In genomic region chr7:27581119-27581518, GRCh38 we compare ENCODE assay signal across 12 cellular contexts.
A peak's percentile ranks its signal among the peaks of the same experiment; 100 is the strongest.
DNase-seq lines count a peak whose midpoint lies in the region; ATAC-seq and TF ChIP-seq lines count a peak whose summit lies in the region.
"Had no signal": no experiment of that assay in that cellular context is flagged by ENCODE, and none has a peak within 500 bp of the region (broad histone marks: within the 10 kb centered on the region; RNA-seq: fewer than 3 reads in every experiment).

No MANE protein-coding gene starts in this region.

- H3K4me3 ChIP-seq in upper lobe of right lung (no peak overlapping the region), prostate gland (no peak overlapping the region)
- H3K4me3 ChIP-seq: GM23248 had no signal

- H3K4me1 ChIP-seq in upper lobe of right lung = no peaks in the 10 kb centered on the region
- no peaks in the 10 kb centered on the region for H3K4me1 ChIP-seq in prostate gland (replicated peaks)
- H3K4me1 ChIP-seq: Caco-2 had no signal

- no peaks in the 10 kb centered on the region for H3K36me3 Mint-ChIP-seq in endothelial cell (ENCODE audit: low read depth, unreplicated experiment)

- peak overlapping the region; percentile 7 for H3K27ac Mint-ChIP-seq in endothelial cell (ENCODE audit: unreplicated experiment)
- H3K27ac Mint-ChIP-seq: CD4-positive, alpha-beta T cell had no signal

- H3K36me3 ChIP-seq in upper lobe of right lung (no peaks in the 10 kb centered on the region), prostate gland (no peaks in the 10 kb centered on the region)

- TF ChIP-seq CTCF in endothelial cell (IDR thresholded peaks at IDR 0.05; ENCODE audit: unreplicated experiment) = no peak
- no peak for TF ChIP-seq CTCF in upper lobe of right lung (IDR thresholded peaks at IDR 0.05)
- TF ChIP-seq CTCF in prostate gland (IDR thresholded peaks at IDR 0.05) = no peak

- no peaks in the 10 kb centered on the region for H3K9me3 Mint-ChIP-seq in endothelial cell (ENCODE audit: unreplicated experiment)
- H3K9me3 Mint-ChIP-seq: CD4-positive, alpha-beta T cell had no signal

- ATAC-seq in upper lobe of right lung = peak; percentile 33

- intact Hi-C loops in upper lobe of right lung (cut with DNase I) (no loop called here), prostate gland (cut with DNase I) (loop anchor here (10.0 kb wide), 1 partner anchor 194 kb away; no protein-coding TSS in a partner anchor)

- DNase-seq in AML-193 (lab: John Stamatoyannopoulos, UW) (peak; percentile 3 to 9), GF-D8 (lab: John Stamatoyannopoulos, UW) (peak; percentile 73), endothelial cell (ENCODE audit: low spot score) (no peak), upper lobe of right lung (no peak), prostate gland (ENCODE audit: low spot score) (no peak)
- no peak for DNase-seq in activated CD4-positive, CD25-positive, alpha-beta regulatory T cell (lab: John Stamatoyannopoulos, UW)
- DNase-seq: ACHN; Caco-2; CD4-positive, alpha-beta T cell; GM23248; HCEC 1CT had no signal

- H3K27ac ChIP-seq in upper lobe of right lung = no peak overlapping the region
- no peak overlapping the region for H3K27ac ChIP-seq in prostate gland
- H3K27ac ChIP-seq: C4-2B, GM23248 had no signal

- H3K27me3 ChIP-seq in upper lobe of right lung = no peaks in the 10 kb centered on the region
- no peaks in the 10 kb centered on the region for H3K27me3 ChIP-seq in prostate gland (replicated peaks; ENCODE audit: insufficient read depth)

- peaks cover 4% of the 10 kb centered on the region for H3K27me3 Mint-ChIP-seq in endothelial cell (ENCODE audit: unreplicated experiment)
- H3K27me3 Mint-ChIP-seq: CD4-positive, alpha-beta T cell had no signal

- WGBS in prostate gland = 90% methylated on average over 2 of the region's 2 CpGs

- H3K4me3 Mint-ChIP-seq in endothelial cell (ENCODE audit: unreplicated experiment) = no peak overlapping the region
- H3K4me3 Mint-ChIP-seq: CD4-positive, alpha-beta T cell had no signal

- H3K9me3 ChIP-seq in upper lobe of right lung (no peaks in the 10 kb centered on the region), prostate gland (no peaks in the 10 kb centered on the region)
- H3K9me3 ChIP-seq: Caco-2 had no signal

- peaks cover 7% of the 10 kb centered on the region for H3K4me1 Mint-ChIP-seq in endothelial cell (ENCODE audit: unreplicated experiment)

- no peak for TF ChIP-seq POLR2A in prostate gland (IDR thresholded peaks at IDR 0.05)

Comparison
In these comparisons a context has a peak if more than half of its experiments do, and no peak if none do; other contexts are left out.
1. DNase-seq: peak in AML-193 (2 of 2) and GF-D8 (single experiment); none in endothelial cell (single experiment), upper lobe of right lung (single experiment), prostate gland (single experiment) and activated CD4-positive, CD25-positive, alpha-beta regulatory T cell (0 of 4).